Comparison of ENCODE assay signal across 1 cellular context in genomic region chr12:114611145-114612018, GRCh38.
TF ChIP-seq lines count a peak whose summit lies in the region.

No MANE protein-coding gene starts in this region.

TF ChIP-seq in HepG2, 621 proteins besides CTCF, POLR2A, EP300 and RAD21 (continued from another document and continues in another):
- TF ChIP-seq JUN (CRISPR knock-in tag; IDR thresholded peaks at IDR 0.05) (0 out of 2 replicates have a peak, but pooled peaks have one; percentile 54), ZBTB44 (CRISPR knock-in tag; IDR thresholded peaks at IDR 0.05) (0 out of 2 replicates have a peak, but pooled peaks have one; percentile 24), TCF12 (IDR thresholded peaks at IDR 0.05) (no peak), TCF12 (CRISPR knock-in tag; IDR thresholded peaks at IDR 0.05) (0 out of 2 replicates have a peak, but pooled peaks have one; percentile 79), HOXA3 (CRISPR knock-in tag; IDR thresholded peaks at IDR 0.05) (peak; percentile 58; the same call in 1 of the 2 replicates), ZKSCAN1 (IDR thresholded peaks at IDR 0.05; ENCODE audit: low read length) (0 out of 2 replicates have a peak, but pooled peaks have one; percentile 21), ZNF614 (CRISPR knock-in tag; IDR thresholded peaks at IDR 0.05; ENCODE audit: borderline replicate concordance) (peak; percentile 76; the same call in 1 of the 2 replicates), SMYD3 (CRISPR knock-in tag; IDR thresholded peaks at IDR 0.05) (no peak), RERE (CRISPR knock-in tag; IDR thresholded peaks at IDR 0.05; ENCODE audit: low read depth) (peak; percentile 57; the same call in 1 of the 2 replicates), HNF1A (IDR thresholded peaks at IDR 0.05; ENCODE audit: low read depth) (peak; percentile 47; the same call in 1 of the 2 replicates), HNF1A (CRISPR knock-in tag; IDR thresholded peaks at IDR 0.05; ENCODE audit: borderline replicate concordance) (peak; percentile 80; the same call in 1 of the 2 replicates), NR2C2 (CRISPR knock-in tag; IDR thresholded peaks at IDR 0.05; ENCODE audit: borderline replicate concordance) (peak; percentile 75), PRMT3 (CRISPR knock-in tag; IDR thresholded peaks at IDR 0.05; ENCODE audit: borderline replicate concordance, low read depth) (no peak), FOSL2 (CRISPR knock-in tag; IDR thresholded peaks at IDR 0.05) (peak; percentile 78), DNMT3B (CRISPR knock-in tag; conservative IDR thresholded peaks at IDR 0.05) (no peak), ZBTB26 (CRISPR knock-in tag; IDR thresholded peaks at IDR 0.05; ENCODE audit: borderline replicate concordance) (peak; percentile 48; the same call in 1 of the 2 replicates), ARID5B (CRISPR knock-in tag; IDR thresholded peaks at IDR 0.05) (peak; percentile 91), FOXK2 (IDR thresholded peaks at IDR 0.05) (peak; percentile 94), FOXP1 (IDR thresholded peaks at IDR 0.05) (no peak; the same call in 1 of the 2 replicates), FOXP1 (CRISPR knock-in tag; IDR thresholded peaks at IDR 0.05) (peak; percentile 75; the same call in 1 of the 2 replicates), ZFP82 (CRISPR knock-in tag; IDR thresholded peaks at IDR 0.05; ENCODE audit: borderline replicate concordance) (no peak), MYPOP (CRISPR knock-in tag; IDR thresholded peaks at IDR 0.05) (peak; percentile 61; the same call in 1 of the 2 replicates), ASH2L (IDR thresholded peaks at IDR 0.05; ENCODE audit: insufficient read length, low read depth, low read length) (peak; percentile 87), ZBTB49 (CRISPR knock-in tag; IDR thresholded peaks at IDR 0.05; ENCODE audit: borderline replicate concordance) (no peak), ZNF788 (CRISPR knock-in tag; IDR thresholded peaks at IDR 0.05; ENCODE audit: borderline replicate concordance) (peak; percentile 45; the same call in 1 of the 2 replicates), IRF2 (CRISPR knock-in tag; IDR thresholded peaks at IDR 0.05) (peak; percentile 66; the same call in 1 of the 2 replicates), ZBTB34 (CRISPR knock-in tag; IDR thresholded peaks at IDR 0.05) (no peak), ZNF772 (CRISPR knock-in tag; IDR thresholded peaks at IDR 0.05) (no peak), SOX6 (IDR thresholded peaks at IDR 0.05) (no peak), SOX6 (CRISPR knock-in tag; IDR thresholded peaks at IDR 0.05) (peak; percentile 99), ARNT (IDR thresholded peaks at IDR 0.05) (no peak), ZSCAN21 (CRISPR knock-in tag; IDR thresholded peaks at IDR 0.05; ENCODE audit: borderline replicate concordance) (peak; percentile 43), IKZF5 (CRISPR knock-in tag; IDR thresholded peaks at IDR 0.05) (peak; percentile 87), NONO (IDR thresholded peaks at IDR 0.05) (no peak), NONO (CRISPR knock-in tag; conservative IDR thresholded peaks at IDR 0.05) (peak; percentile 72; the same call in 1 of the 2 replicates)
